Comparison of ENCODE assay signal across 14 cellular contexts in genomic region chr1:243926803-243927245, GRCh38.
DNase-seq lines count a peak whose midpoint lies in the region; ATAC-seq, FAIRE-seq and TF ChIP-seq lines count a peak whose summit lies in the region.
"Had no signal": no experiment of that assay in that cellular context is flagged by ENCODE, and none has a peak within 500 bp of the region (broad histone marks: within the 10 kb centered on the region; RNA-seq: fewer than 3 reads in every experiment).

No MANE protein-coding gene starts in this region.

- no peak overlapping the region for H2AFZ ChIP-seq in astrocyte (ENCODE audit: low read depth, low read length)

- H3K27me3 ChIP-seq in heart right ventricle (peaks cover 0 to 13% (median 8%) of the 10 kb centered on the region in 7 donors), astrocyte (ENCODE audit: insufficient read depth, low read length) (no peaks in the 10 kb centered on the region)
- H3K27me3 ChIP-seq: transverse colon had no signal

- H3K9ac ChIP-seq in astrocyte (ENCODE audit: low read length), result no peak overlapping the region

- intact Hi-C loops in heart right ventricle (cut with DNase I) (no loop called here), cardiac septum (cut with DNase I) (no loop called here)

- H3K36me3 Mint-ChIP-seq in astrocyte (ENCODE audit: low read depth, unreplicated experiment), result no peaks in the 10 kb centered on the region

- TF ChIP-seq CTCF in heart right ventricle (IDR thresholded peaks at IDR 0.05), result no peak
- TF ChIP-seq CTCF in astrocyte (IDR thresholded peaks at IDR 0.05; ENCODE audit: insufficient read depth, low read depth, low read length), result no peak

- peak in 5 of 8 donors; percentile 24 to 49 (median 37) for ATAC-seq in heart right ventricle
- ATAC-seq in HG02623 (IDR thresholded peaks at IDR 0.05; ENCODE audit: unreplicated experiment), result no peak
- ATAC-seq: GM12878 had no signal

- H4K20me1 ChIP-seq in astrocyte (ENCODE audit: insufficient read depth, low read length), result no peaks in the 10 kb centered on the region

- H3K36me3 ChIP-seq in heart right ventricle, result no peaks in the 10 kb centered on the region
- no peaks in the 10 kb centered on the region for H3K36me3 ChIP-seq in astrocyte (ENCODE audit: insufficient read depth, low read length)
- H3K36me3 ChIP-seq: transverse colon had no signal

- no peaks in the 10 kb centered on the region for H3K9me3 ChIP-seq in heart right ventricle
- no peaks in the 10 kb centered on the region for H3K9me3 ChIP-seq in astrocyte (ENCODE audit: insufficient read depth, low read depth, low read length)
- H3K9me3 ChIP-seq: transverse colon had no signal

- no peaks in the 10 kb centered on the region for H3K27me3 Mint-ChIP-seq in astrocyte (ENCODE audit: low read depth, unreplicated experiment)

- H3K4me3 ChIP-seq in heart right ventricle, result no peak overlapping the region
- H3K4me3 ChIP-seq in astrocyte (ENCODE audit: insufficient read depth, low read depth, low read length), result peak overlapping the region; percentile 8
- H3K4me3 ChIP-seq: GM12878, transverse colon had no signal

- H3K27ac ChIP-seq in heart right ventricle, result no peak overlapping the region
- peak overlapping the region; percentile 66 for H3K27ac ChIP-seq in astrocyte (ENCODE audit: low read depth, low read length)
- H3K27ac ChIP-seq: HL-60, transverse colon had no signal

- no peaks in the 10 kb centered on the region for H3K79me2 ChIP-seq in astrocyte (ENCODE audit: insufficient read depth, low read length)

- no peaks in the 10 kb centered on the region for H3K9me3 Mint-ChIP-seq in astrocyte (ENCODE audit: unreplicated experiment)

- H3K4me3 Mint-ChIP-seq in astrocyte (ENCODE audit: unreplicated experiment), result no peak overlapping the region

- H3K27ac Mint-ChIP-seq in astrocyte (ENCODE audit: unreplicated experiment), result peak overlapping the region; percentile 43

- DNase-seq in heart right ventricle (no peak), cardiac septum (ENCODE audit: low spot score) (no peak), astrocyte (ENCODE audit: low read depth) (peak; percentile 98), inferior parietal cortex (ENCODE audit: extremely low spot score) (peak; percentile 0), DMS 273 (lab: John Stamatoyannopoulos, UW; ENCODE audit: unreplicated experiment) (no peak), frontal cortex (ENCODE audit: low spot score in 2 of 2) (no peak), COR-L47 (lab: John Stamatoyannopoulos, UW) (no peak)
- DNase-seq: activated T-cell treated with anti-CD3 and anti-CD28 coated beads, Interleukin-2, amount 50 U/mL, for 48 hours; NCI-H2171 treated with DMSO at 0.1 percent for 48 hours; stimulated activated CD4-positive, alpha-beta T cell treated with anti-CD3 and anti-CD28 coated beads, Interleukin-4, amount 100 ng/mL, for 24 hours; transverse colon had no signal

- FAIRE-seq in astrocyte (lab: Jason Lieb, UNC) (peak; percentile 98), frontal cortex (lab: Jason Lieb, UNC) (no peak)
- FAIRE-seq: GM12878 had no signal

- WGBS in heart right ventricle, 2 donors, result 47 to 49% methylated on average over 6 of the region's 6 CpGs

- H3K4me1 ChIP-seq in heart right ventricle (peaks cover 0 to 19% (median 9%) of the 10 kb centered on the region in 9 donors), astrocyte (ENCODE audit: insufficient read depth, low read length) (peaks cover 51% of the 10 kb centered on the region)
- H3K4me1 ChIP-seq: transverse colon had no signal

- H3K4me1 Mint-ChIP-seq in astrocyte (ENCODE audit: low read depth, unreplicated experiment), result peaks cover 25% of the 10 kb centered on the region

- peak overlapping the region; percentile 52 for H3K4me2 ChIP-seq in astrocyte (ENCODE audit: low read length)

Comparison
In these comparisons a context has a peak if more than half of its experiments do, and no peak if none do; other contexts are left out.
1. DNase-seq: peak in astrocyte (single experiment) and inferior parietal cortex (single experiment); none in heart right ventricle (0 of 2), cardiac septum (single experiment), DMS 273 (single experiment), frontal cortex (0 of 2) and COR-L47 (single experiment).